In the genomic region with DNA sequence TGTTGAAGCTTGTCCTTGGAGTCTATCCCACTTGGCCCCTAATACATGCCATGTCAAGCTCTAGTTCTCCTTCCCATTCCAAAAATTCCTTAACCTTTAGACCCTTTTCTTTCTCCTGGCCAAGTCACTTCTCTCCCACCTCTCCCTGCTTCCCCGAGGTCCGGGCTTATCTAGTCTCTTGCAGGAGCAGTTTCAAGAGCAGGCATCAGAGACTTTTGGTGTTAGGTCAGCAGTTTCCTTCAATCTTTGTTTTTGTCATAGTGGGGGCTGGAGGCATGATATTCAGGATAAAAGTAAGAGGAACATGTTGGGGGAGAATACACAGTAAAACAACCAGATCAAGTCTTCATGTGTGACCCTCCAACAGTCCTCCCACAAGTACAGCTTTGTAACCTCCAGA, we compare ENCODE assay signal across 1 cellular context.
A peak's percentile ranks its signal among the peaks of the same experiment; 100 is the strongest.
TF ChIP-seq lines count a peak whose summit lies in the region.

No MANE protein-coding gene starts in this region.

TF ChIP-seq in K562, 482 proteins besides CTCF, POLR2A, EP300 and RAD21 (continued from another document):
- TF ChIP-seq ZBTB2 (IDR thresholded peaks at IDR 0.05) (no peak), ZNF263 (CRISPR knock-in tag; IDR thresholded peaks at IDR 0.05; ENCODE audit: borderline replicate concordance) (no peak), FOXM1 (IDR thresholded peaks at IDR 0.05; ENCODE audit: low read depth) (no peak), FOXM1 (CRISPR knock-in tag; IDR thresholded peaks at IDR 0.05; ENCODE audit: low read depth) (no peak), CBFA2T2 (conservative IDR thresholded peaks at IDR 0.05) (peak; percentile 53), RBM17 (IDR thresholded peaks at IDR 0.05; ENCODE audit: borderline replicate concordance, low read depth, low read length) (no peak), SMARCC2 (IDR thresholded peaks at IDR 0.05; ENCODE audit: low read depth) (no peak), DDX20 (tag; IDR thresholded peaks at IDR 0.05; ENCODE audit: low read depth) (no peak), ARHGAP35 (IDR thresholded peaks at IDR 0.05; ENCODE audit: partially characterized antibody) (no peak), MCM2 (IDR thresholded peaks at IDR 0.05; ENCODE audit: low read depth) (no peak), CBFA2T3 (IDR thresholded peaks at IDR 0.05) (peak; percentile 77), CCAR2 (IDR thresholded peaks at IDR 0.05; ENCODE audit: low read depth, low read length) (no peak), RBM34 (IDR thresholded peaks at IDR 0.05; ENCODE audit: borderline replicate concordance, insufficient read depth, low read length) (no peak), HNRNPL (IDR thresholded peaks at IDR 0.05; ENCODE audit: low read depth, low read length) (no peak), TCFL5 (CRISPR knock-in tag; conservative IDR thresholded peaks at IDR 0.05) (no peak), ETV6 (IDR thresholded peaks at IDR 0.05; ENCODE audit: borderline replicate concordance in 1 of 2, low read depth in 2 of 2, low read length in 1 of 2) (no peak), ETV6 (CRISPR knock-in tag; IDR thresholded peaks at IDR 0.05; ENCODE audit: borderline replicate concordance) (no peak), BCL6 (CRISPR knock-in tag; IDR thresholded peaks at IDR 0.05) (no peak), ZFP36 (IDR thresholded peaks at IDR 0.05; ENCODE audit: low read depth, low read length, partially characterized antibody) (no peak)
- TF ChIP-seq, protein P1, sequence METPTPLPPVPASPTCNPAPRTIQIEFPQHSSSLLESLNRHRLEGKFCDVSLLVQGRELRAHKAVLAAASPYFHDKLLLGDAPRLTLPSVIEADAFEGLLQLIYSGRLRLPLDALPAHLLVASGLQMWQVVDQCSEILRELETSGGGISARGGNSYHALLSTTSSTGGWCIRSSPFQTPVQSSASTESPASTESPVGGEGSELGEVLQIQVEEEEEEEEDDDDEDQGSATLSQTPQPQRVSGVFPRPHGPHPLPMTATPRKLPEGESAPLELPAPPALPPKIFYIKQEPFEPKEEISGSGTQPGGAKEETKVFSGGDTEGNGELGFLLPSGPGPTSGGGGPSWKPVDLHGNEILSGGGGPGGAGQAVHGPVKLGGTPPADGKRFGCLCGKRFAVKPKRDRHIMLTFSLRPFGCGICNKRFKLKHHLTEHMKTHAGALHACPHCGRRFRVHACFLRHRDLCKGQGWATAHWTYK (CRISPR knock-in tag; IDR thresholded peaks at IDR 0.05), result no peak
TF ChIP-seq in K562: peak in this region for 18.
